8 cellular contexts compared by ENCODE assay signal in the genomic region with DNA sequence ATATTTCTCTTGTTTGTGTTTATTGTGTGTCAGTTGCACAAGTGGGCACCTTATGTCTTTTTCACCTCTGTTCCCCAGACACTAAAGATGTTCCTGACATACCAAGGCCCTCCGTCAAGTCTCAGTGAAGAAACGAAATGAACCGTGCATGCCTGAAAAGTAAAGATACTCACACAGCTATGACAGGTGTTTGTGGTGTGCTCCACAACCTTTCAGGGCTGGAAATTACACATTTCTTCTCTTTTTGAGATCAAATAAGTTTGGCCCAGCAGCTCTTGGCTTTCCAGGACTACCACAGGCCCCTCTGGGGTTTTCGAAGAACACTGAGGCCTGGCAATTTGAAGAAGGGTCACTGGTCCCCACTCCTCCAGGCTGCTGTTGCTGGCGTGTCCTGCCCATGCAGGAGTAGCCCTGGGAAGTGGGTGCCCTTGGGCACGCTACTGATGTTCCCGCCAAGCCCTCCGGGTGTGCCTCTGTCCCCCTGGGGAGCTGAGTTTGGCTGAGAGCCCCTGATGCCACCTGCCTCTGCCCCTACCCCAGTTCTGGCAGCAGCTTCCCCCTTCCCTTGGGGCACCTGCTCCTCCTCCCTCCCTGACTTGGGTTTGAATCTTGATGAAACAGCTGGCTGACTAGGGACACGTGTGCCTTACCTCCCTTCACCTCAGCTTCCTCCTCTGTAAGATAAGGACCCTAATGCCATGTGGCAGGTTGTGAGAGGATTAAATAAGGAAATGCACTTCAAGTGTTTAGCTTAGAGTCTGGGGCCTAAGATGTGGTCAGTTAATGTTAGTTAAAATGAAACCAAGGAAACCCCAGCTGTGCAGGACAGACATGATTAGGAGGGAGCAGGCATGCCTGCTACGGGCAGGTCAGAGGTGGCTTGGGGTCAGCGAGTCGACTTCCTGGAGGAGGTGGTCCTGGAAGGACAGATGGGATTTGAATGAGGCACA. TPM values are rescaled to one million over a fixed set of nuclear protein-coding genes. Genes with fewer than 3 reads are reported as not detected.
A peak's percentile ranks its signal among the peaks of the same experiment; 100 is the strongest.
DNase-seq lines count a peak whose midpoint lies in the region; ATAC-seq and TF ChIP-seq lines count a peak whose summit lies in the region.

No MANE protein-coding gene starts in this region.

- H3K4me1 Mint-ChIP-seq in activated naive CD8-positive, alpha-beta T cell treated with anti-CD3 and anti-CD28 coated beads for 36 hours = peaks cover 24% of the 10 kb centered on the region

- peak; percentile 60 for ATAC-seq in HG03196 (IDR thresholded peaks at IDR 0.05; ENCODE audit: unreplicated experiment)

- H3K36me3 ChIP-seq in spleen (no peaks in the 10 kb centered on the region), ascending aorta (no peaks in the 10 kb centered on the region)

- H3K9me3 Mint-ChIP-seq in activated naive CD8-positive, alpha-beta T cell treated with anti-CD3 and anti-CD28 coated beads for 36 hours = no peaks in the 10 kb centered on the region

- peak overlapping the region; percentile 66 for H3K4me3 Mint-ChIP-seq in activated naive CD8-positive, alpha-beta T cell treated with anti-CD3 and anti-CD28 coated beads for 36 hours

- H3K27me3 ChIP-seq in spleen (replicated peaks in 1 of 7) (no peaks in the 10 kb centered on the region), ascending aorta (no peaks in the 10 kb centered on the region)

- peaks cover 0 to 44% (median 16%) of the 10 kb centered on the region in 6 donors for H3K4me1 ChIP-seq in spleen
- peaks cover 5 to 10% of the 10 kb centered on the region in 2 donors for H3K4me1 ChIP-seq in ascending aorta

- H3K4me3 ChIP-seq in spleen (peak overlapping the region in 2 of 8 donors; percentile 5 to 56), ascending aorta (peak overlapping the region in 1 of 2 donors; percentile 19)

- H3K27ac ChIP-seq in spleen (peak overlapping the region in 7 of 8 donors; percentile 37 to 93 (median 84)), ascending aorta (peak overlapping the region in 1 of 2 donors; percentile 21)

- 41 to 56% (median 55%) methylated on average over 10 to 12 of the region's 12 CpGs for WGBS in spleen, 5 donors

- H3K36me3 Mint-ChIP-seq in activated naive CD8-positive, alpha-beta T cell treated with anti-CD3 and anti-CD28 coated beads for 36 hours = no peaks in the 10 kb centered on the region

- intact Hi-C loops in spleen (cut with DNase I; ENCODE audit: low total_unique reads) (no loop called here), ascending aorta (cut with DNase I) (no loop called here)

- DNase-seq in NCI-H2029 (lab: John Stamatoyannopoulos, UW) = peak; percentile 16
- no peak for DNase-seq in NCI-H2029 treated with DMSO at 0.1 percent for 48 hours (lab: John Stamatoyannopoulos, UW)
- no peak for DNase-seq in activated naive CD8-positive, alpha-beta T cell treated with anti-CD3 and anti-CD28 coated beads for 36 hours
- peak; percentile 83 for DNase-seq in spleen
- DNase-seq in ascending aorta (ENCODE audit: low spot score in 2 of 2) = no peak
- no peak for DNase-seq in NCI-H446 treated with DMSO at 0.1 percent for 48 hours (lab: John Stamatoyannopoulos, UW)
- DNase-seq in iPS-NIHi11 (ENCODE audit: low spot score) = no peak

- TF ChIP-seq CTCF in spleen (IDR thresholded peaks at IDR 0.05 in 8 of 11, conservative IDR thresholded peaks at IDR 0.05 in 3 of 11) = no peak
- TF ChIP-seq CTCF in ascending aorta (IDR thresholded peaks at IDR 0.05) = no peak

- no peak for TF ChIP-seq POLR2A in spleen (IDR thresholded peaks at IDR 0.05)

- H3K9me3 ChIP-seq in spleen (no peaks in the 10 kb centered on the region), ascending aorta (no peaks in the 10 kb centered on the region)

- H3K27ac Mint-ChIP-seq in activated naive CD8-positive, alpha-beta T cell treated with anti-CD3 and anti-CD28 coated beads for 36 hours = peak overlapping the region; percentile 34

- H3K27me3 Mint-ChIP-seq in activated naive CD8-positive, alpha-beta T cell treated with anti-CD3 and anti-CD28 coated beads for 36 hours = peaks cover 7% of the 10 kb centered on the region

RNA-seq across cellular contexts. Expression of a gene that starts 49.1 kb away (rescaled TPM):
- total RNA-seq in activated naive CD8-positive, alpha-beta T cell treated with anti-CD3 and anti-CD28 coated beads for 36 hours = 1 to 10 TPM; 1.4 to 1.8 TPM
- total RNA-seq in spleen = 1 to 10 TPM; 2.0 to 6.8 (median 2.6) TPM
- polyA plus RNA-seq in spleen = 10 to 100 TPM in 2 of 3 donors, 1 to 10 TPM in 1; 5.9 to 17.6 (median 16.9) TPM
- 4.6 TPM for total RNA-seq in ascending aorta

RNA-seq across cellular contexts. Expression of a gene that starts 57.8 kb away (rescaled TPM):
- 100 to 1,000 TPM; 239 to 245 TPM for total RNA-seq in activated naive CD8-positive, alpha-beta T cell treated with anti-CD3 and anti-CD28 coated beads for 36 hours
- total RNA-seq in spleen (100 to 1,000 TPM in 6 of 7 donors, 10 to 100 TPM in 1; 81.6 to 193 (median 171) TPM), ascending aorta (13.5 TPM)
- 10 to 100 TPM; 23.0 to 32.3 (median 31.5) TPM for polyA plus RNA-seq in spleen

Comparison
In these comparisons a context has a peak if more than half of its experiments do, and no peak if none do; other contexts are left out.
1. DNase-seq: peak in NCI-H2029 (single experiment) and spleen (single experiment); none in NCI-H2029 treated with DMSO at 0.1 percent for 48 hours (single experiment), activated naive CD8-positive, alpha-beta T cell treated with anti-CD3 and anti-CD28 coated beads for 36 hours (single experiment), ascending aorta (0 of 2), NCI-H446 treated with DMSO at 0.1 percent for 48 hours (single experiment) and iPS-NIHi11 (single experiment).